ENCODE assay signal across 9 cellular contexts in genomic region chr4:26826721-26827120, GRCh38. TPM values are rescaled to one million over a fixed set of nuclear protein-coding genes. Genes with fewer than 3 reads are reported as not detected.
DNase-seq lines count a peak whose midpoint lies in the region; ATAC-seq and TF ChIP-seq lines count a peak whose summit lies in the region.
"Had no signal": no experiment of that assay in that cellular context is flagged by ENCODE, and none has a peak within 500 bp of the region (broad histone marks: within the 10 kb centered on the region; RNA-seq: fewer than 3 reads in every experiment).

No MANE protein-coding gene starts in this region.

- peak overlapping the region in 10 of 11 experiments; percentile 61 to 98 (median 96); a peak in 20 of 22 replicates for H3K27ac ChIP-seq in BLaER1 treated with 17β-estradiol and CSF1 and Interleukin-3, amounts not matched to agents 10 nM and 100 nM
- peak overlapping the region in 1 of 4 donors; percentile 21 for H3K27ac ChIP-seq in gastroesophageal sphincter
- H3K27ac ChIP-seq in H9 (ENCODE audit: insufficient read length, low read depth, low read length), result no peak overlapping the region
- H3K27ac ChIP-seq in suprapubic skin, result no peak overlapping the region

- TF ChIP-seq CTCF in gastroesophageal sphincter (IDR thresholded peaks at IDR 0.05) (no peak), H9 (conservative IDR thresholded peaks at IDR 0.05) (no peak), suprapubic skin (IDR thresholded peaks at IDR 0.05) (no peak)

- DNase-seq in H9 (no peak), NCI-H2227 (lab: John Stamatoyannopoulos, UW; ENCODE audit: unreplicated experiment) (no peak), suprapubic skin (ENCODE audit: low spot score in 2 of 2) (no peak)
- no peak for DNase-seq in stimulated activated CD4-positive, alpha-beta T cell treated with anti-CD3 and anti-CD28 coated beads, Interleukin-2, amount 100 ng/mL, for 48 hours

- no peak overlapping the region for H2AFZ ChIP-seq in H9 (ENCODE audit: low read length)

- H3K23ac ChIP-seq in H9 (ENCODE audit: insufficient read length, low read depth, low read length), result no peak overlapping the region

- no peak for TF ChIP-seq EP300 in gastroesophageal sphincter (IDR thresholded peaks at IDR 0.05)
- no peak for TF ChIP-seq EP300 in suprapubic skin (IDR thresholded peaks at IDR 0.05)

- 35 to 51% methylated on average over 6 to 8 of the region's 9 CpGs for WGBS in gastroesophageal sphincter (ENCODE audit: low coverage in 1 of 2), 2 donors
- WGBS in H9 (ENCODE audit: extremely low coverage, insufficient read length, low lambda C conversion rate), result no CpG with 5 or more reads among the region's 9 CpGs
- 62% methylated on average over 9 of the region's 9 CpGs for WGBS in suprapubic skin

- no peak for TF ChIP-seq POLR2A in gastroesophageal sphincter (IDR thresholded peaks at IDR 0.05)
- TF ChIP-seq POLR2A in suprapubic skin (IDR thresholded peaks at IDR 0.05), result no peak

- no peak overlapping the region for H4K8ac ChIP-seq in H9 (replicated peaks; ENCODE audit: insufficient read length, low read depth, low read length)

- H2BK12ac ChIP-seq in H9 (ENCODE audit: insufficient read length, low read depth, low read length), result no peak overlapping the region

- H3K4me3 Mint-ChIP-seq in H9, result no peak overlapping the region
- H3K4me3 Mint-ChIP-seq: T-cell had no signal

- no peak overlapping the region for H2BK5ac ChIP-seq in H9 (ENCODE audit: insufficient read length, low read length)

- peaks cover 4% of the 10 kb centered on the region for H3K27me3 Mint-ChIP-seq in H9 (ENCODE audit: low read depth)
- H3K27me3 Mint-ChIP-seq: T-cell had no signal

- H3K9me3 ChIP-seq in BLaER1 treated with 17β-estradiol and CSF1 and Interleukin-3, amounts not matched to agents 10 nM and 100 nM (replicated peaks in 1 of 11), result peaks cover 14 to 39% (median 33%) of the 10 kb centered on the region in 11 experiments
- H3K9me3 ChIP-seq in gastroesophageal sphincter, result no peaks in the 10 kb centered on the region
- no peaks in the 10 kb centered on the region for H3K9me3 ChIP-seq in H9 (ENCODE audit: control insufficient read depth, low read depth, low read length)
- H3K9me3 ChIP-seq in suprapubic skin, result no peaks in the 10 kb centered on the region

- no peak overlapping the region for H2BK20ac ChIP-seq in H9 (ENCODE audit: low read depth, low read length, poor library complexity, severe bottlenecking)

- H3K27ac Mint-ChIP-seq in H9, result no peak overlapping the region
- H3K27ac Mint-ChIP-seq: T-cell had no signal

- H3K56ac ChIP-seq in H9 (ENCODE audit: insufficient read length, low read depth, low read length), result no peak overlapping the region

- H3K9ac ChIP-seq in BLaER1 treated with 17β-estradiol and CSF1 and Interleukin-3, amounts not matched to agents 10 nM and 100 nM, result peak overlapping the region in 9 of 11 experiments; percentile 63 to 85 (median 79); a peak in 18 of 22 replicates
- H3K9ac ChIP-seq in H9 (ENCODE audit: extremely low read depth, insufficient read length, low read length), result no peak overlapping the region

- no peaks in the 10 kb centered on the region for H3K23me2 ChIP-seq in H9 (ENCODE audit: insufficient read length, low read depth, low read length, poor library complexity, severe bottlenecking)

- H3K14ac ChIP-seq in H9 (ENCODE audit: insufficient read depth, low read length), result no peak overlapping the region

- no peak overlapping the region for H3K18ac ChIP-seq in H9 (ENCODE audit: insufficient read length, low read depth, low read length)

- peak overlapping the region in 1 of 10 experiments; percentile 10; a peak in 4 of 20 replicates for H3K4me3 ChIP-seq in BLaER1 treated with 17β-estradiol and CSF1 and Interleukin-3, amounts not matched to agents 10 nM and 100 nM
- H3K4me3 ChIP-seq in gastroesophageal sphincter, result no peak overlapping the region
- H3K4me3 ChIP-seq in suprapubic skin, result no peak overlapping the region

- H2BK15ac ChIP-seq in H9 (ENCODE audit: low read depth, low read length), result no peak overlapping the region

- no peak overlapping the region for H4K5ac ChIP-seq in H9 (ENCODE audit: insufficient read length, low read depth, low read length)

- no peak overlapping the region for H3T11ph ChIP-seq in H9 (ENCODE audit: low read length)

- H3K36me3 Mint-ChIP-seq in H9 (ENCODE audit: insufficient read depth in 1 of 3, low read depth in 3 of 3), result peaks cover 7 to 12% (median 7%) of the 10 kb centered on the region in 3 experiments

- 0 out of 2 replicates have a peak, but pooled peaks cover 2% of the 10 kb centered on the region for H3K79me2 ChIP-seq in H9 (ENCODE audit: insufficient read depth, low read length)

- peaks cover 17 to 20% of the 10 kb centered on the region in 2 experiments for H3K4me1 Mint-ChIP-seq in H9

- H3K4ac ChIP-seq in H9 (ENCODE audit: low read depth, low read length), result no peak overlapping the region

- peak overlapping the region; percentile 62 to 79 (median 74) for H3K4me2 ChIP-seq in BLaER1 treated with 17β-estradiol and CSF1 and Interleukin-3, amounts not matched to agents 10 nM and 100 nM
- H3K4me2 ChIP-seq in H9 (ENCODE audit: insufficient read depth, insufficient read length, low read length), result no peak overlapping the region

- no peak overlapping the region for H4K91ac ChIP-seq in H9 (ENCODE audit: insufficient read length, low read depth, low read length)

- ATAC-seq in GM21360 (IDR thresholded peaks at IDR 0.05; ENCODE audit: unreplicated experiment) (peak; percentile 91), HG03520 (IDR thresholded peaks at IDR 0.05; ENCODE audit: unreplicated experiment) (peak; percentile 89), gastroesophageal sphincter (peak; percentile 41)
- ATAC-seq: T-cell had no signal

- no peak overlapping the region for H2BK120ac ChIP-seq in H9 (ENCODE audit: low read depth, low read length, poor library complexity, severe bottlenecking)

- peaks cover 0 to 14% (median 8%) of the 10 kb centered on the region in 11 experiments; a peak in 11 of 22 replicates for H3K36me3 ChIP-seq in BLaER1 treated with 17β-estradiol and CSF1 and Interleukin-3, amounts not matched to agents 10 nM and 100 nM
- H3K36me3 ChIP-seq in gastroesophageal sphincter (no peaks in the 10 kb centered on the region), suprapubic skin (no peaks in the 10 kb centered on the region)

- peaks cover 0 to 48% (median 0%) of the 10 kb centered on the region in 11 experiments; a peak in 4 of 22 replicates for H3K27me3 ChIP-seq in BLaER1 treated with 17β-estradiol and CSF1 and Interleukin-3, amounts not matched to agents 10 nM and 100 nM
- no peaks in the 10 kb centered on the region for H3K27me3 ChIP-seq in gastroesophageal sphincter
- H3K27me3 ChIP-seq in H9 (ENCODE audit: insufficient read depth, low read length), result no peaks in the 10 kb centered on the region
- no peaks in the 10 kb centered on the region for H3K27me3 ChIP-seq in suprapubic skin

- peaks cover 38 to 96% (median 89%) of the 10 kb centered on the region in 10 experiments for H3K4me1 ChIP-seq in BLaER1 treated with 17β-estradiol and CSF1 and Interleukin-3, amounts not matched to agents 10 nM and 100 nM
- no peaks in the 10 kb centered on the region for H3K4me1 ChIP-seq in gastroesophageal sphincter
- peaks cover 11% of the 10 kb centered on the region for H3K4me1 ChIP-seq in H9 (ENCODE audit: insufficient read depth, low read length)
- H3K4me1 ChIP-seq in suprapubic skin, result peaks cover 8% of the 10 kb centered on the region

- peaks cover 7 to 13% of the 10 kb centered on the region in 2 experiments for H3K9me3 Mint-ChIP-seq in H9

- H2AK5ac ChIP-seq in H9 (ENCODE audit: insufficient read length, low read length), result no peak overlapping the region

- no peaks in the 10 kb centered on the region for H3K79me1 ChIP-seq in H9 (ENCODE audit: insufficient read depth, low read depth, low read length, poor library complexity, severe bottlenecking)

- no peaks in the 10 kb centered on the region for H4K20me1 ChIP-seq in BLaER1 treated with 17β-estradiol and CSF1 and Interleukin-3, amounts not matched to agents 10 nM and 100 nM
- no peaks in the 10 kb centered on the region for H4K20me1 ChIP-seq in H9 (ENCODE audit: control insufficient read depth, insufficient read depth, insufficient read length)

RNA-seq across cellular contexts. Expression of gene STIM2, which starts 33.9 kb away (rescaled TPM):
- total RNA-seq in gastroesophageal sphincter (10 to 100 TPM in 3 of 4 donors, 1 to 10 TPM in 1; 8.4 to 11.6 (median 10.5) TPM), H9 (2021) (25.8 and 26.2 TPM in 2 replicates), suprapubic skin (10 to 100 TPM; 20.2 to 37.3 (median 27.5) TPM)

Comparison
In these comparisons a context has a peak if more than half of its experiments do, and no peak if none do; other contexts are left out.
1. H3K27ac ChIP-seq: peak in BLaER1 treated with 17β-estradiol and CSF1 and Interleukin-3, amounts not matched to agents 10 nM and 100 nM (10 of 11); none in H9 (single experiment) and suprapubic skin (single experiment).
2. ATAC-seq: peak in every context shown above with its lines; median percentile 91 in GM21360; 89 in HG03520; 41 in gastroesophageal sphincter.